ENCODE assay signal across 21 cellular contexts in genomic region chr5:38692780-38693507, GRCh38.
"Had no signal": no experiment of that assay in that cellular context is flagged by ENCODE, and none has a peak within 500 bp of the region (broad histone marks: within the 10 kb centered on the region; RNA-seq: fewer than 3 reads in every experiment).

No MANE protein-coding gene starts in this region.

- H3K27me3 ChIP-seq: breast epithelium, ovary, right atrium auricular region, tibial nerve had no signal

- H3K27ac ChIP-seq: breast epithelium, ovary, psoas muscle, right atrium auricular region, tibial nerve had no signal

- H3K4me1 ChIP-seq: psoas muscle, right atrium auricular region had no signal

- H3K4me1 Mint-ChIP-seq: activated naive CD8-positive, alpha-beta T cell treated with anti-CD3 and anti-CD28 coated beads for 36 hours; central memory CD8-positive, alpha-beta T cell; naive thymus-derived CD8-positive, alpha-beta T cell; stimulated activated effector memory CD8-positive, alpha-beta T cell treated with anti-CD3 and anti-CD28 coated beads, Interleukin-12 subunit alpha, Interleukin-12 subunit beta, amount 100 ng/mL, for 72 hours; stimulated activated naive CD8-positive, alpha-beta T cell treated with anti-CD3 and anti-CD28 coated beads, Interleukin-15, amount 100 ng/mL, for 72 hours had no signal

- H3K9me3 ChIP-seq: breast epithelium, ovary, psoas muscle, right atrium auricular region, tibial nerve had no signal

- ATAC-seq: activated T-cell treated with anti-CD3 and anti-CD28 coated beads, Interleukin-2, amount 50 U/mL, for 4 hours; naive thymus-derived CD8-positive, alpha-beta T cell; psoas muscle; stimulated activated effector memory CD8-positive, alpha-beta T cell treated with anti-CD3 and anti-CD28 coated beads, Interleukin-12 subunit alpha, Interleukin-12 subunit beta, amount 100 ng/mL, for 72 hours; stimulated activated naive CD8-positive, alpha-beta T cell treated with anti-CD3 and anti-CD28 coated beads, Interleukin-15, amount 100 ng/mL, for 72 hours had no signal

- H3K4me3 Mint-ChIP-seq: activated naive CD8-positive, alpha-beta T cell treated with anti-CD3 and anti-CD28 coated beads for 36 hours; activated T-cell treated with anti-CD3 and anti-CD28 coated beads, Interleukin-2, amount 50 U/mL, for 4 hours; central memory CD8-positive, alpha-beta T cell; naive thymus-derived CD8-positive, alpha-beta T cell; stimulated activated effector memory CD8-positive, alpha-beta T cell treated with anti-CD3 and anti-CD28 coated beads, Interleukin-12 subunit alpha, Interleukin-12 subunit beta, amount 100 ng/mL, for 72 hours; stimulated activated naive CD8-positive, alpha-beta T cell treated with anti-CD3 and anti-CD28 coated beads, Interleukin-15, amount 100 ng/mL, for 72 hours had no signal

- H3K36me3 Mint-ChIP-seq: activated naive CD8-positive, alpha-beta T cell treated with anti-CD3 and anti-CD28 coated beads for 36 hours; stimulated activated effector memory CD8-positive, alpha-beta T cell treated with anti-CD3 and anti-CD28 coated beads, Interleukin-12 subunit alpha, Interleukin-12 subunit beta, amount 100 ng/mL, for 72 hours had no signal

- H3K4me3 ChIP-seq: breast epithelium, ovary, psoas muscle, right atrium auricular region, tibial nerve had no signal

- DNase-seq: activated CD4-positive, alpha-beta T cell treated with anti-CD3 and anti-CD28 coated beads for 1 hour; activated CD8-positive, alpha-beta memory T cell treated with anti-CD3 and anti-CD28 coated beads, Interleukin-2, amount 50 U/mL, for 48 hours; activated naive CD4-positive, alpha-beta T cell treated with Interleukin-2 at 50 U/mL for 16 hours; activated naive CD8-positive, alpha-beta T cell treated with anti-CD3 and anti-CD28 coated beads for 36 hours; activated T-cell treated with anti-CD3 and anti-CD28 coated beads, Interleukin-2, amount 50 U/mL, for 4 hours; amniotic stem cell; effector memory CD4-positive, alpha-beta T cell; foreskin melanocyte; glutamatergic neuron; hippocampal formation; naive thymus-derived CD8-positive, alpha-beta T cell; ovary; psoas muscle; stimulated activated CD4-positive, alpha-beta T cell treated with anti-CD3 and anti-CD28 coated beads, Interleukin-1b, Interleukin-23, amount 100 ng/mL, for 48 hours; stimulated activated naive CD8-positive, alpha-beta T cell treated with anti-CD3 and anti-CD28 coated beads, Interleukin-15, amount 100 ng/mL, for 72 hours had no signal

- H3K36me3 ChIP-seq: breast epithelium, ovary, right atrium auricular region, tibial nerve had no signal

- H3K27ac Mint-ChIP-seq: activated naive CD8-positive, alpha-beta T cell treated with anti-CD3 and anti-CD28 coated beads for 36 hours; activated T-helper 2 cell treated with anti-CD3 and anti-CD28 coated beads, Interferon-gamma antibody, Interleukin-2, Interleukin-4, amounts not matched to agents 10 μg/mL and 5 μg/mL and 100 μg/mL, durations not matched to agents 14 hours and 24 hours and 36 hours; naive thymus-derived CD8-positive, alpha-beta T cell; stimulated activated effector memory CD8-positive, alpha-beta T cell treated with anti-CD3 and anti-CD28 coated beads, Interleukin-12 subunit alpha, Interleukin-12 subunit beta, amount 100 ng/mL, for 72 hours had no signal
